34 cellular contexts compared by ENCODE assay signal in the genomic region with DNA sequence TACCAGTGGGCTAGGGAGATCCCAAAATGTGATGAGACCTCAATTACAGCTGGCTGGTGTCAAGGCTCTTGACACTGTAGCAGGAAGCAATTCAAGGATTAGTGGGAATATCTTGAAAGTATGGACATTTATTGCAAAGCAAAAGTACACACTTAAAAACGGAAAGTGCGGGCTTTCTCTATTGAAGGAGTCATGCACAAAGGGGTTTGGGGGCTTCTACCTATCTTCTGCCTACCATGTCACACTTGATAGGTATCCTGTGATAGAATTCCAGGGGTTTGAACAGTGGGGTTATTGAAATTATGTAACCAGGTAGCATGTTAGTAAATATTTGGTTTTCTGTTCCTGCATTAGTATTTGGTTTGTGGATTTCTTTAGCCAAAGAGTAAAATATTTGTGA.
"Had no signal": no experiment of that assay in that cellular context is flagged by ENCODE, and none has a peak within 500 bp of the region (broad histone marks: within the 10 kb centered on the region; RNA-seq: fewer than 3 reads in every experiment).

No MANE protein-coding gene starts in this region.

- H3K27me3 ChIP-seq: MG63 had no signal

- DNase-seq: Karpas-422, Kasumi-1, MG63, MM.1S, MV-4-11, NCI-H1048, NCI-H1092, NCI-H1092 treated with DMSO at 0.1 percent for 48 hours, NCI-H1105, NCI-H1105 treated with DMSO at 0.1 percent for 48 hours, NCI-H1417, NCI-H1417 treated with DMSO at 0.1 percent for 48 hours, NCI-H1436, NCI-H1436 treated with DMSO at 0.1 percent for 48 hours, NCI-H146, NCI-H1694, NCI-H1694 treated with DMSO at 0.1 percent for 48 hours, NCI-H187, NCI-H187 treated with DMSO at 0.1 percent for 48 hours, NCI-H1930, NCI-H2029, NCI-H2029 treated with DMSO at 0.1 percent for 48 hours, NCI-H2081, NCI-H2081 treated with DMSO at 0.1 percent for 48 hours, NCI-H2107, NCI-H2171, NCI-H2171 treated with DMSO at 0.1 percent for 48 hours, NCI-H2227 treated with DMSO at 0.1 percent for 48 hours, NCI-H226, NCI-H345, NCI-H446, NCI-H446 treated with DMSO at 0.1 percent for 48 hours, NCI-H510A, NCI-H510A treated with DMSO at 0.1 percent for 48 hours had no signal

- H3K36me3 ChIP-seq: MG63 had no signal

- H3K4me3 ChIP-seq: MG63 had no signal
